Comparison of ENCODE assay signal across 2 cellular contexts in the genomic region with DNA sequence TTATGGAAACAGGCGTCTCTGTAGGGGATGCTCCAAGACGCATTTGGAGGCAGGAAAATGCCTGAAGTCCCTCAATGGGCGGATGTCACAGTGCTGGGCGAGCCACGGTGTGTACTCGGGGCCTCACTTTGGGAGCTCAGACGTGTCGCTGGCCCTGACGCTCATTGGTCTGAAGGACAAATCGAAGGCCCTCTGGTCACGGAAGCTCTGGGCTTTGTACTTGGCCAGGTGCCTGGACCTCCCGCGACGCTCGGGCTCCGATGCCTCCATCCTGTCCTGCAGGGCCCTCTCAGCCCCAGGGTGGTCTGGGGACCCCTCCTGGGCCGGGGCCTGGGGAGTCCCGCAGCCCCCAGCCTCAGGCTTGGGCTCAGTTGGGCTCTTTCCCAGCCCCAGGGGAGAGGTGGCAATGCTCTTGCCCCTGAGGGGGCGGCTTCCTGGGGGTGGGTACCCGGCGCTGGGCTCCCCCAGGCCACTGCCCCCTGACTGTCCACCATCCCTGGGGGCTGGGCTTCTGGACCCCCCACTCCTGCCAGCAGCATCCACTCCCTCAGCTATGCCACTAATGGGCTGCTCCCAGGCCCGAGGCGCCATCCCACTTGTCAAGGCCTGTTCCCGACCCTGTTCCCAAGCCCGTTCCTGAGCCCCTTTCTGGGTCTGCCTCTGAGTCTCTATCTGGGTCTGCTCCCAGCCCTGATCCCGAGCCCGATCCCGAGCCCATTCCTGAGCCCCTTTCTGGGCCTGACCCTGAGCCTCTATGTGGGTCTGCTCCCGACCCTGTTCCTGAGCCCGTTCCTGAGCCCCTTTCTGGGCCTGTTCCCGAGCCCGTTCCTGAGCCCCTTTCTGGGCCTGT.
TF ChIP-seq lines count a peak whose summit lies in the region.

No MANE protein-coding gene starts in this region.

TF ChIP-seq in HEK293, 187 proteins besides CTCF, POLR2A, EP300 and RAD21 (continued from another document):
- TF ChIP-seq, protein P1, sequence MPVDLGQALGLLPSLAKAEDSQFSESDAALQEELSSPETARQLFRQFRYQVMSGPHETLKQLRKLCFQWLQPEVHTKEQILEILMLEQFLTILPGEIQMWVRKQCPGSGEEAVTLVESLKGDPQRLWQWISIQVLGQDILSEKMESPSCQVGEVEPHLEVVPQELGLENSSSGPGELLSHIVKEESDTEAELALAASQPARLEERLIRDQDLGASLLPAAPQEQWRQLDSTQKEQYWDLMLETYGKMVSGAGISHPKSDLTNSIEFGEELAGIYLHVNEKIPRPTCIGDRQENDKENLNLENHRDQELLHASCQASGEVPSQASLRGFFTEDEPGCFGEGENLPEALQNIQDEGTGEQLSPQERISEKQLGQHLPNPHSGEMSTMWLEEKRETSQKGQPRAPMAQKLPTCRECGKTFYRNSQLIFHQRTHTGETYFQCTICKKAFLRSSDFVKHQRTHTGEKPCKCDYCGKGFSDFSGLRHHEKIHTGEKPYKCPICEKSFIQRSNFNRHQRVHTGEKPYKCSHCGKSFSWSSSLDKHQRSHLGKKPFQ (tag by site-specific recombination; IDR thresholded peaks at IDR 0.05), result no peak
- no peak for TF ChIP-seq ZNF837 (tag by site-specific recombination; IDR thresholded peaks at IDR 0.05)
- TF ChIP-seq, protein P2, sequence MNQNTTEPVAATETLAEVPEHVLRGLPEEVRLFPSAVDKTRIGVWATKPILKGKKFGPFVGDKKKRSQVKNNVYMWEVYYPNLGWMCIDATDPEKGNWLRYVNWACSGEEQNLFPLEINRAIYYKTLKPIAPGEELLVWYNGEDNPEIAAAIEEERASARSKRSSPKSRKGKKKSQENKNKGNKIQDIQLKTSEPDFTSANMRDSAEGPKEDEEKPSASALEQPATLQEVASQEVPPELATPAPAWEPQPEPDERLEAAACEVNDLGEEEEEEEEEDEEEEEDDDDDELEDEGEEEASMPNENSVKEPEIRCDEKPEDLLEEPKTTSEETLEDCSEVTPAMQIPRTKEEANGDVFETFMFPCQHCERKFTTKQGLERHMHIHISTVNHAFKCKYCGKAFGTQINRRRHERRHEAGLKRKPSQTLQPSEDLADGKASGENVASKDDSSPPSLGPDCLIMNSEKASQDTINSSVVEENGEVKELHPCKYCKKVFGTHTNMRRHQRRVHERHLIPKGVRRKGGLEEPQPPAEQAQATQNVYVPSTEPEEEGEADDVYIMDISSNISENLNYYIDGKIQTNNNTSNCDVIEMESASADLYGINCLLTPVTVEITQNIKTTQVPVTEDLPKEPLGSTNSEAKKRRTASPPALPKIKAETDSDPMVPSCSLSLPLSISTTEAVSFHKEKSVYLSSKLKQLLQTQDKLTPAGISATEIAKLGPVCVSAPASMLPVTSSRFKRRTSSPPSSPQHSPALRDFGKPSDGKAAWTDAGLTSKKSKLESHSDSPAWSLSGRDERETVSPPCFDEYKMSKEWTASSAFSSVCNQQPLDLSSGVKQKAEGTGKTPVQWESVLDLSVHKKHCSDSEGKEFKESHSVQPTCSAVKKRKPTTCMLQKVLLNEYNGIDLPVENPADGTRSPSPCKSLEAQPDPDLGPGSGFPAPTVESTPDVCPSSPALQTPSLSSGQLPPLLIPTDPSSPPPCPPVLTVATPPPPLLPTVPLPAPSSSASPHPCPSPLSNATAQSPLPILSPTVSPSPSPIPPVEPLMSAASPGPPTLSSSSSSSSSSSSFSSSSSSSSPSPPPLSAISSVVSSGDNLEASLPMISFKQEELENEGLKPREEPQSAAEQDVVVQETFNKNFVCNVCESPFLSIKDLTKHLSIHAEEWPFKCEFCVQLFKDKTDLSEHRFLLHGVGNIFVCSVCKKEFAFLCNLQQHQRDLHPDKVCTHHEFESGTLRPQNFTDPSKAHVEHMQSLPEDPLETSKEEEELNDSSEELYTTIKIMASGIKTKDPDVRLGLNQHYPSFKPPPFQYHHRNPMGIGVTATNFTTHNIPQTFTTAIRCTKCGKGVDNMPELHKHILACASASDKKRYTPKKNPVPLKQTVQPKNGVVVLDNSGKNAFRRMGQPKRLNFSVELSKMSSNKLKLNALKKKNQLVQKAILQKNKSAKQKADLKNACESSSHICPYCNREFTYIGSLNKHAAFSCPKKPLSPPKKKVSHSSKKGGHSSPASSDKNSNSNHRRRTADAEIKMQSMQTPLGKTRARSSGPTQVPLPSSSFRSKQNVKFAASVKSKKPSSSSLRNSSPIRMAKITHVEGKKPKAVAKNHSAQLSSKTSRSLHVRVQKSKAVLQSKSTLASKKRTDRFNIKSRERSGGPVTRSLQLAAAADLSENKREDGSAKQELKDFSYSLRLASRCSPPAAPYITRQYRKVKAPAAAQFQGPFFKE (tag by site-specific recombination; IDR thresholded peaks at IDR 0.05; ENCODE audit: borderline replicate concordance), result no peak
- no peak for TF ChIP-seq ZNF157 (tag by site-specific recombination; IDR thresholded peaks at IDR 0.05)
- no peak for TF ChIP-seq SALL2 (tag by site-specific recombination; IDR thresholded peaks at IDR 0.05; ENCODE audit: borderline replicate concordance)
- TF ChIP-seq GLIS2 (tag by site-specific recombination; IDR thresholded peaks at IDR 0.05), result peak; percentile 33
- no peak for TF ChIP-seq ZNF660 (tag by site-specific recombination; IDR thresholded peaks at IDR 0.05)
- peak; percentile 66; the same call in 1 of the 2 replicates for TF ChIP-seq ZBTB8A (tag by site-specific recombination; IDR thresholded peaks at IDR 0.05)

TF ChIP-seq in WTC11, 78 proteins besides CTCF, POLR2A, EP300 and RAD21 (continued from another document):
- TF ChIP-seq, protein P3, sequence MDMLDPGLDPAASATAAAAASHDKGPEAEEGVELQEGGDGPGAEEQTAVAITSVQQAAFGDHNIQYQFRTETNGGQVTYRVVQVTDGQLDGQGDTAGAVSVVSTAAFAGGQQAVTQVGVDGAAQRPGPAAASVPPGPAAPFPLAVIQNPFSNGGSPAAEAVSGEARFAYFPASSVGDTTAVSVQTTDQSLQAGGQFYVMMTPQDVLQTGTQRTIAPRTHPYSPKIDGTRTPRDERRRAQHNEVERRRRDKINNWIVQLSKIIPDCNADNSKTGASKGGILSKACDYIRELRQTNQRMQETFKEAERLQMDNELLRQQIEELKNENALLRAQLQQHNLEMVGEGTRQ (CRISPR knock-in tag; IDR thresholded peaks at IDR 0.05), result no peak
- TF ChIP-seq, protein P4, sequence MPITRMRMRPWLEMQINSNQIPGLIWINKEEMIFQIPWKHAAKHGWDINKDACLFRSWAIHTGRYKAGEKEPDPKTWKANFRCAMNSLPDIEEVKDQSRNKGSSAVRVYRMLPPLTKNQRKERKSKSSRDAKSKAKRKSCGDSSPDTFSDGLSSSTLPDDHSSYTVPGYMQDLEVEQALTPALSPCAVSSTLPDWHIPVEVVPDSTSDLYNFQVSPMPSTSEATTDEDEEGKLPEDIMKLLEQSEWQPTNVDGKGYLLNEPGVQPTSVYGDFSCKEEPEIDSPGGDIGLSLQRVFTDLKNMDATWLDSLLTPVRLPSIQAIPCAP (CRISPR knock-in tag; IDR thresholded peaks at IDR 0.05), result no peak
- TF ChIP-seq HMGA2 (CRISPR knock-in tag; IDR thresholded peaks at IDR 0.05) (no peak), MYBL2 (CRISPR knock-in tag; IDR thresholded peaks at IDR 0.05) (no peak), ZNF512 (CRISPR knock-in tag; IDR thresholded peaks at IDR 0.05; ENCODE audit: borderline replicate concordance) (no peak), MXD4 (CRISPR knock-in tag; IDR thresholded peaks at IDR 0.05; ENCODE audit: borderline replicate concordance) (no peak)
- TF ChIP-seq, protein P5, sequence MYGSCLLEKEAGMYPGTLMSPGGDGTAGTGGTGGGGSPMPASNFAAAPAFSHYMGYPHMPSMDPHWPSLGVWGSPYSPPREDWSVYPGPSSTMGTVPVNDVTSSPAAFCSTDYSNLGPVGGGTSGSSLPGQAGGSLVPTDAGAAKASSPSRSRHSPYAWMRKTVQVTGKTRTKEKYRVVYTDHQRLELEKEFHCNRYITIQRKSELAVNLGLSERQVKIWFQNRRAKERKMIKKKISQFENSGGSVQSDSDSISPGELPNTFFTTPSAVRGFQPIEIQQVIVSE (CRISPR knock-in tag; IDR thresholded peaks at IDR 0.05; ENCODE audit: borderline replicate concordance), result no peak
